ENCODE assay signal across 20 cellular contexts in the genomic region with DNA sequence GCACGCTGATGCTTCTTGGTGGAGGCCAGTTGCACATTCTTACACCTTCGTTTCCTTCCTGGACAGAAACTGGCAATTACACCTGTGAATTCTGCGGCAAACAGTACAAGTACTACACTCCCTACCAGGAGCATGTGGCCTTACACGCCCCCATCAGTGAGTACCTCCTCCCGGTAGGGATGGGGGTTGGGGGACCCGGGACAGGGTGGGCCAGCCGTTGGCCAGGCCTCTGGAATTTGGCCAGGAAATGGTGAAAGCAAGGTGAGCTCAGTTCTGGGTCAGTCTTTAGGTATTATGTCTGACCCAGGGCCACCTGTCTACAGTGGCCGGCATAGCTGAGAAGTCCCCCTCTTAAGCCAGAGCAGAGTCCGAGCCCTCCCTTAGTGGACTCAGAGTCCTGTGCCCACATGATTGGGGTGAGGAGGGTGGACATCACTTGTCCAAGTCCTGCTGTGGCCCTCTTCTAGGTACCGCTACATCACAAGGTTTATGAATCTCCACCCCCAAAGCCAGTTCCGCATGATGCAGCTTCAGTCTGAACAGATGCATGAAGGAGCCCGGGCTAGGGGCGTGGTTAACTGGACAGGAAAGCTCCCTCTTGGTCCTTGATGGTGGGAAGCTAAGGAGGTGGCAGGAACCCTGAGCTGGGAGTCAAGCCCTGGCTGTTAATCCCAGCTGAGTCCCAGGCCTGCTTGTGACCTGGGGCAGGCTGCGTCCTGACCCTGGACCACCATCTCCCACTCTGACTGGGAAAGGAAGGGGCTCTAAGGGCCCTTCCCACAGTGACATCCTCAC.
DNase-seq lines count a peak whose midpoint lies in the region; ATAC-seq and TF ChIP-seq lines count a peak whose summit lies in the region.
"Had no signal": no experiment of that assay in that cellular context is flagged by ENCODE, and none has a peak within 500 bp of the region (broad histone marks: within the 10 kb centered on the region; RNA-seq: fewer than 3 reads in every experiment).

No MANE protein-coding gene starts in this region.

- POLR2A ChIA-PET in A673 (lab: Charles Lee; ENCODE audit: low non-redundant PET), result no interaction called here

- no peak overlapping the region for H3K4me3 Mint-ChIP-seq in natural killer cell
- H3K4me3 Mint-ChIP-seq in type B pancreatic cell, result no peak overlapping the region
- H3K4me3 Mint-ChIP-seq: naive thymus-derived CD8-positive, alpha-beta T cell; T-helper 1 cell treated with Interleukin-12 subunit alpha and Interleukin-12 subunit beta and Interleukin-4 antibody, amounts not matched to agents 30 μg/mL and 1 μg/mL, for 36 hours had no signal

- no TSS peak for BruUV-seq in A673 (replicated peaks; lab: Mats Ljungman, UMichigan)

- no peak overlapping the region for H3K27ac ChIP-seq in A673 (ENCODE audit: low read depth, low read length, poor library complexity, severe bottlenecking)
- no peak overlapping the region for H3K27ac ChIP-seq in foreskin keratinocyte
- H3K27ac ChIP-seq: cardiac muscle cell, SJSA1 had no signal

- intact Hi-C loops in natural killer cell (cut with micrococcal nuclease), result no loop called here
- intact Hi-C loops in A673 (cut with micrococcal nuclease; ENCODE audit: unreplicated experiment), result no loop called here

- no peak for ATAC-seq in natural killer cell
- no peak for ATAC-seq in foreskin keratinocyte
- ATAC-seq: naive thymus-derived CD8-positive, alpha-beta T cell had no signal

- H3K4me1 Mint-ChIP-seq in natural killer cell (no peaks in the 10 kb centered on the region), type B pancreatic cell (ENCODE audit: unreplicated experiment) (no peaks in the 10 kb centered on the region)
- H3K4me1 Mint-ChIP-seq: naive thymus-derived CD8-positive, alpha-beta T cell had no signal

- H3K27me3 ChIP-seq in A673 (replicated peaks; ENCODE audit: insufficient read depth, low read depth, low read length, poor library complexity) (no peaks in the 10 kb centered on the region), foreskin keratinocyte (no peaks in the 10 kb centered on the region)
- H3K27me3 ChIP-seq: cardiac muscle cell, SJSA1 had no signal

- no peaks in the 10 kb centered on the region for H3K9me3 ChIP-seq in A673 (ENCODE audit: low read depth, low read length, poor library complexity, severe bottlenecking)
- H3K9me3 ChIP-seq: SJSA1 had no signal

- H3K36me3 ChIP-seq in A673 (ENCODE audit: insufficient read depth, low read length, poor library complexity, severe bottlenecking), result peaks cover 24% of the 10 kb centered on the region

- no peak overlapping the region for H3K4me3 ChIP-seq in A673 (ENCODE audit: low read depth, low read length, poor library complexity, severe bottlenecking)
- H3K4me3 ChIP-seq: cardiac muscle cell, SJSA1 had no signal

- DNase-seq in activated CD8-positive, alpha-beta memory T cell treated with anti-CD3 and anti-CD28 coated beads, Interleukin-2, amount 50 U/mL, for 48 hours, result peak; percentile 28
- DNase-seq in activated CD8-positive, alpha-beta memory T cell treated with anti-CD3 and anti-CD28 coated beads for 24 hours, result no peak
- DNase-seq in ecto neural progenitor cell (ENCODE audit: low spot score) (peak; percentile 21), natural killer cell (peak; percentile 8), type B pancreatic cell (ENCODE audit: extremely low spot score, unreplicated experiment) (peak; percentile 54), A673 (ENCODE audit: low spot score) (no peak), foreskin keratinocyte (no peak), amygdala (lab: John Stamatoyannopoulos, UW) (no peak)
- DNase-seq: activated gamma-delta T cell; amniotic stem cell; C1 segment of cervical spinal cord; Karpas-422; mesendoderm; NCI-H1048; NCI-H2029 treated with DMSO at 0.1 percent for 48 hours; stimulated activated CD4-positive, alpha-beta T cell treated with anti-CD3 and anti-CD28 coated beads, Interleukin-2, amount 100 ng/mL, for 48 hours had no signal

- H3K27me3 Mint-ChIP-seq in natural killer cell (ENCODE audit: low read depth in 2 of 2) (no peaks in the 10 kb centered on the region), type B pancreatic cell (no peaks in the 10 kb centered on the region)
- H3K27me3 Mint-ChIP-seq: naive thymus-derived CD8-positive, alpha-beta T cell had no signal

- H3K27ac Mint-ChIP-seq in natural killer cell (no peak overlapping the region), type B pancreatic cell (no peak overlapping the region)
- H3K27ac Mint-ChIP-seq: T-helper 1 cell treated with Interleukin-12 subunit alpha and Interleukin-12 subunit beta and Interleukin-4 antibody, amounts not matched to agents 30 μg/mL and 1 μg/mL, for 36 hours had no signal

- H3K4me1 ChIP-seq in A673 (ENCODE audit: insufficient read depth, low read length, poor library complexity, severe bottlenecking) (no peaks in the 10 kb centered on the region), foreskin keratinocyte (no peaks in the 10 kb centered on the region)
- H3K4me1 ChIP-seq: SJSA1 had no signal

- CTCF ChIA-PET in A673 (lab: Charles Lee), result no interaction called here

- TF ChIP-seq CTCF in natural killer cell (IDR thresholded peaks at IDR 0.05) (no peak), type B pancreatic cell (conservative IDR thresholded peaks at IDR 0.05) (no peak), A673 (conservative IDR thresholded peaks at IDR 0.05; ENCODE audit: low read depth, low read length) (no peak), foreskin keratinocyte (conservative IDR thresholded peaks at IDR 0.05) (no peak)

- H3K36me3 Mint-ChIP-seq in natural killer cell (no peaks in the 10 kb centered on the region), type B pancreatic cell (peaks cover 54% of the 10 kb centered on the region)

- H3K9me3 Mint-ChIP-seq in natural killer cell (no peaks in the 10 kb centered on the region), type B pancreatic cell (peaks cover 4% of the 10 kb centered on the region)
- H3K9me3 Mint-ChIP-seq: T-helper 1 cell treated with Interleukin-12 subunit alpha and Interleukin-12 subunit beta and Interleukin-4 antibody, amounts not matched to agents 30 μg/mL and 1 μg/mL, for 36 hours had no signal

Comparison
In these comparisons a context has a peak if more than half of its experiments do, and no peak if none do; other contexts are left out.
1. DNase-seq: peak in activated CD8-positive, alpha-beta memory T cell treated with anti-CD3 and anti-CD28 coated beads, Interleukin-2, amount 50 U/mL, for 48 hours (single experiment), ecto neural progenitor cell (single experiment), natural killer cell (single experiment) and type B pancreatic cell (single experiment); none in activated CD8-positive, alpha-beta memory T cell treated with anti-CD3 and anti-CD28 coated beads for 24 hours (single experiment), A673 (single experiment), foreskin keratinocyte (0 of 2) and amygdala (0 of 56).